1 cellular context compared by ENCODE assay signal in the genomic region with DNA sequence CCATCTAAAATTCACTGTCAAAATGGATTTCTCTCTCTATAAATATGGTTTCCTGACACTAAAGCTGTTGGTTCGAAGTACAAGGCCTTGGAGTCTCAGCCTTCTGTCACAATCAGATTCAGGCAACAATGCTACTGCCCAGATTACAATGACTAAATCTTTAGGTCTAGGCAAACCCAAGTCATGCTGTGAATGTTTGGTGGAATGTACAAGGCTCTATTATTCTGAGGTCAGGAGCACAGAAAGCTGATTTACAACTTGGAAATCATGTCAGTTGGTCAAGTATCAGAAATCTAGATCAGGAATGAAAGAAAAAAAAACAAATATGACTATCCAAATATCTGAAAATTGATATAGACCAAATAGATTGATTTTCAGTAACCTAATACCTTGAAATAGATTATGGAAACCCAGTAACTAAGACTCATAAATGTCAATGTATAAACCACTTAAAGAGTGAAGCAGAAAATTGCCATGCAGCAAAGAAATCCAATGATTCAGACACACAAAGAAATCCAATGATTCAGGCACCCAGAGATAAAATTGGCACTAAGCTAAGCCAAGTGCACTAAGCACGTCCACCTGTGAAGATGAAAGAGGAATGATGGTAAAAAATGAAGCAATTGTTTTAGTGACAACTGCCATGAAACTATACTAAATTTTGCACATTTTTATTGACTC.
TF ChIP-seq lines count a peak whose summit lies in the region.

No MANE protein-coding gene starts in this region.

TF ChIP-seq in A549, 52 proteins besides CTCF, POLR2A, EP300 and RAD21 (continued from another document):
- TF ChIP-seq, protein P1, sequence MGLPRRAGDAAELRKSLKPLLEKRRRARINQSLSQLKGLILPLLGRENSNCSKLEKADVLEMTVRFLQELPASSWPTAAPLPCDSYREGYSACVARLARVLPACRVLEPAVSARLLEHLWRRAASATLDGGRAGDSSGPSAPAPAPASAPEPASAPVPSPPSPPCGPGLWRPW (IDR thresholded peaks at IDR 0.05) = no peak
- TF ChIP-seq TP53 (CRISPR knock-in tag; IDR thresholded peaks at IDR 0.05) = no peak
